In the genomic region with DNA sequence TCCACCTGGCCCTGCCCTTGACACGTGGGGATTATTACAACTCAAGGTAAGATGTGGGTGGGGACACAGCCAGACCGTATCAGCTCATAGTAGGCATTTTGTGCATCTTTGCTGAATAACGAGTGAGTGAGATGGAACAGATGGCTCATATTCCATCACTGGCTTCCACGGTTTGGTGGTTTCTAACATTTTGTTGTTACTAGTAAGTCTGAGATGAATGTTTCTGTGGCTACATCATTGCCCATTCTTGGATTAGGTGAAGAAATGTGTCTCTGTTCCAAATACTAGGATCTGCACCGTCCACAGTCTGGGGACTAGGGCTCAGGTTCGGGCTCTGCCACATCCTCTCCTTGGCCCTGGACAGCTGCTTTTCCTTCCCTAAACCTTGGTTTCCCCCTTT, we compare ENCODE assay signal across 17 cellular contexts. TPM values are rescaled to one million over a fixed set of nuclear protein-coding genes. Genes with fewer than 3 reads are reported as not detected.
A peak's percentile ranks its signal among the peaks of the same experiment; 100 is the strongest.
DNase-seq lines count a peak whose midpoint lies in the region; ATAC-seq lines count a peak whose summit lies in the region.
"Had no signal": no experiment of that assay in that cellular context is flagged by ENCODE, and none has a peak within 500 bp of the region (broad histone marks: within the 10 kb centered on the region; RNA-seq: fewer than 3 reads in every experiment).

No MANE protein-coding gene starts in this region.

- peak; percentile 5 for ATAC-seq in stimulated activated naive CD8-positive, alpha-beta T cell treated with anti-CD3 and anti-CD28 coated beads, Interleukin-15, Interleukin-2, amounts not matched to agents 100 U/mL and 50 U/mL, for 24 hours
- no peak for ATAC-seq in stimulated activated naive CD8-positive, alpha-beta T cell treated with anti-CD3 and anti-CD28 coated beads, Interleukin-15, amount 100 ng/mL, for 72 hours
- ATAC-seq in HG03571 (IDR thresholded peaks at IDR 0.05; ENCODE audit: unreplicated experiment) (no peak), HG02763 (IDR thresholded peaks at IDR 0.05; ENCODE audit: unreplicated experiment) (no peak)
- no peak for ATAC-seq in stimulated activated effector memory CD8-positive, alpha-beta T cell treated with anti-CD3 and anti-CD28 coated beads, Interleukin-12 subunit alpha, Interleukin-12 subunit beta, amount 100 ng/mL, for 72 hours

- H3K27me3 ChIP-seq in adipocyte (replicated peaks; ENCODE audit: control insufficient read depth, insufficient read depth, low read length), result peaks cover 27% of the 10 kb centered on the region

- H3K4me1 Mint-ChIP-seq in stimulated activated naive CD8-positive, alpha-beta T cell treated with anti-CD3 and anti-CD28 coated beads, Interleukin-15, amount 100 ng/mL, for 72 hours, result peaks cover 19% of the 10 kb centered on the region
- peaks cover 27% of the 10 kb centered on the region for H3K4me1 Mint-ChIP-seq in stimulated activated effector memory CD8-positive, alpha-beta T cell treated with anti-CD3 and anti-CD28 coated beads, Interleukin-12 subunit alpha, Interleukin-12 subunit beta, amount 100 ng/mL, for 72 hours

- no peak overlapping the region for H3K4me3 ChIP-seq in adipocyte (ENCODE audit: low read length)

- no peaks in the 10 kb centered on the region for H3K9me3 Mint-ChIP-seq in stimulated activated naive CD8-positive, alpha-beta T cell treated with anti-CD3 and anti-CD28 coated beads, Interleukin-15, amount 100 ng/mL, for 72 hours
- H3K9me3 Mint-ChIP-seq in stimulated activated effector memory CD8-positive, alpha-beta T cell treated with anti-CD3 and anti-CD28 coated beads, Interleukin-12 subunit alpha, Interleukin-12 subunit beta, amount 100 ng/mL, for 72 hours, result no peaks in the 10 kb centered on the region
- H3K9me3 Mint-ChIP-seq: CD4-positive, CD25-positive, alpha-beta regulatory T cell; IgD-negative memory B cell had no signal

- no peaks in the 10 kb centered on the region for H3K36me3 ChIP-seq in adipocyte (ENCODE audit: control insufficient read depth, insufficient read depth, low read length, severe bottlenecking)

- H3K4me1 ChIP-seq in adipocyte (ENCODE audit: control insufficient read depth, insufficient read depth, low read length), result peaks cover 23% of the 10 kb centered on the region

- H3K4me3 Mint-ChIP-seq in stimulated activated naive CD8-positive, alpha-beta T cell treated with anti-CD3 and anti-CD28 coated beads, Interleukin-15, amount 100 ng/mL, for 72 hours, result no peak overlapping the region
- no peak overlapping the region for H3K4me3 Mint-ChIP-seq in stimulated activated effector memory CD8-positive, alpha-beta T cell treated with anti-CD3 and anti-CD28 coated beads, Interleukin-12 subunit alpha, Interleukin-12 subunit beta, amount 100 ng/mL, for 72 hours
- H3K4me3 Mint-ChIP-seq: B cell, IgD-negative memory B cell had no signal

- no peak overlapping the region for H3K9ac ChIP-seq in adipocyte (ENCODE audit: low read length)

- no peaks in the 10 kb centered on the region for H3K9me3 ChIP-seq in adipocyte (ENCODE audit: control insufficient read depth, low read length)
- H3K9me3 ChIP-seq: Caco-2 had no signal

- DNase-seq in stimulated activated naive CD8-positive, alpha-beta T cell treated with anti-CD3 and anti-CD28 coated beads, Interleukin-15, Interleukin-2, amounts not matched to agents 100 U/mL and 50 U/mL, for 24 hours, result no peak
- DNase-seq in stimulated activated naive CD8-positive, alpha-beta T cell treated with anti-CD3 and anti-CD28 coated beads, Interleukin-15, amount 100 ng/mL, for 72 hours, result no peak
- DNase-seq in adipocyte (ENCODE audit: low read depth) (peak; percentile 35), kidney glomerular epithelial cell (lab: John Stamatoyannopoulos, UW) (peak; percentile 9), dermis blood vessel endothelial cell (no peak)
- no peak for DNase-seq in stimulated activated effector memory CD8-positive, alpha-beta T cell treated with anti-CD3 and anti-CD28 coated beads, Interleukin-12 subunit alpha, Interleukin-12 subunit beta, amount 100 ng/mL, for 72 hours (ENCODE audit: low spot score in 2 of 2)
- DNase-seq: Caco-2; CD4-positive, CD25-positive, alpha-beta regulatory T cell; DMS53; NCI-H1930; NCI-H446; NCI-H69; SHP77 had no signal

- H3K36me3 Mint-ChIP-seq in stimulated activated effector memory CD8-positive, alpha-beta T cell treated with anti-CD3 and anti-CD28 coated beads, Interleukin-12 subunit alpha, Interleukin-12 subunit beta, amount 100 ng/mL, for 72 hours, result no peaks in the 10 kb centered on the region
- H3K36me3 Mint-ChIP-seq: CD4-positive, CD25-positive, alpha-beta regulatory T cell; IgD-negative memory B cell had no signal

- H3K27me3 Mint-ChIP-seq in stimulated activated naive CD8-positive, alpha-beta T cell treated with anti-CD3 and anti-CD28 coated beads, Interleukin-15, amount 100 ng/mL, for 72 hours, result peaks cover 24% of the 10 kb centered on the region

- H3K27ac Mint-ChIP-seq in stimulated activated naive CD8-positive, alpha-beta T cell treated with anti-CD3 and anti-CD28 coated beads, Interleukin-15, amount 100 ng/mL, for 72 hours, result no peak overlapping the region
- no peak overlapping the region for H3K27ac Mint-ChIP-seq in stimulated activated effector memory CD8-positive, alpha-beta T cell treated with anti-CD3 and anti-CD28 coated beads, Interleukin-12 subunit alpha, Interleukin-12 subunit beta, amount 100 ng/mL, for 72 hours
- H3K27ac Mint-ChIP-seq: B cell; CD4-positive, CD25-positive, alpha-beta regulatory T cell; IgD-negative memory B cell had no signal

RNA-seq across cellular contexts. Expression of gene ABLIM2, which starts 3.6 kb away (rescaled TPM):
- total RNA-seq in dermis blood vessel endothelial cell, result 8.8 and 10.8 TPM in 2 replicates

RNA-seq across cellular contexts. Expression of gene SH3TC1, which starts 44.0 kb away (rescaled TPM):
- total RNA-seq in dermis blood vessel endothelial cell, result 148 and 217 TPM in 2 replicates

Comparison
In these comparisons a context has a peak if more than half of its experiments do, and no peak if none do; other contexts are left out.
1. DNase-seq: peak in adipocyte (single experiment) and kidney glomerular epithelial cell (single experiment); none in stimulated activated naive CD8-positive, alpha-beta T cell treated with anti-CD3 and anti-CD28 coated beads, Interleukin-15, Interleukin-2, amounts not matched to agents 100 U/mL and 50 U/mL, for 24 hours (single experiment), stimulated activated naive CD8-positive, alpha-beta T cell treated with anti-CD3 and anti-CD28 coated beads, Interleukin-15, amount 100 ng/mL, for 72 hours (0 of 2), dermis blood vessel endothelial cell (single experiment) and stimulated activated effector memory CD8-positive, alpha-beta T cell treated with anti-CD3 and anti-CD28 coated beads, Interleukin-12 subunit alpha, Interleukin-12 subunit beta, amount 100 ng/mL, for 72 hours (0 of 2).